ENCODE assay signal across 1 cellular context in genomic region chr3:50649451-50649931, GRCh38.
TF ChIP-seq lines count a peak whose summit lies in the region.

No MANE protein-coding gene starts in this region.

TF ChIP-seq in SK-N-SH, 30 proteins besides CTCF, POLR2A, EP300 and RAD21 (continued from another document):
- no peak for TF ChIP-seq RFX5 (IDR thresholded peaks at IDR 0.05; ENCODE audit: low read length)
- TF ChIP-seq REST (IDR thresholded peaks at IDR 0.05; ENCODE audit: low read depth, low read length), result no peak
- TF ChIP-seq NRF1 (IDR thresholded peaks at IDR 0.05; ENCODE audit: low read depth, low read length), result no peak
- no peak for TF ChIP-seq ELF1 (IDR thresholded peaks at IDR 0.05)
- no peak for TF ChIP-seq MAX (IDR thresholded peaks at IDR 0.05; ENCODE audit: low read depth)
- TF ChIP-seq FOXJ3 (CRISPR knock-in tag; IDR thresholded peaks at IDR 0.05), result no peak
- no peak for TF ChIP-seq RCOR1 (IDR thresholded peaks at IDR 0.05; ENCODE audit: low read length)
- no peak for TF ChIP-seq YY1 (IDR thresholded peaks at IDR 0.05; ENCODE audit: low read depth)
- no peak for TF ChIP-seq CHD2 (IDR thresholded peaks at IDR 0.05; ENCODE audit: low read length, partially characterized antibody)
- no peak for TF ChIP-seq POLR2AphosphoS5 (IDR thresholded peaks at IDR 0.05; ENCODE audit: low read depth, low read length)
- TF ChIP-seq PBX3 (IDR thresholded peaks at IDR 0.05), result no peak
- TF ChIP-seq JUND (IDR thresholded peaks at IDR 0.05), result no peak
- no peak for TF ChIP-seq GATA2 (CRISPR knock-in tag; IDR thresholded peaks at IDR 0.05)
- no peak for TF ChIP-seq FOSL2 (IDR thresholded peaks at IDR 0.05; ENCODE audit: borderline replicate concordance, low read depth)
- no peak for TF ChIP-seq EZH2phosphoT487 (IDR thresholded peaks at IDR 0.05; ENCODE audit: borderline replicate concordance, low read depth)
- TF ChIP-seq NFIC (IDR thresholded peaks at IDR 0.05; ENCODE audit: borderline replicate concordance), result no peak
